7 cellular contexts compared by ENCODE assay signal in the genomic region with DNA sequence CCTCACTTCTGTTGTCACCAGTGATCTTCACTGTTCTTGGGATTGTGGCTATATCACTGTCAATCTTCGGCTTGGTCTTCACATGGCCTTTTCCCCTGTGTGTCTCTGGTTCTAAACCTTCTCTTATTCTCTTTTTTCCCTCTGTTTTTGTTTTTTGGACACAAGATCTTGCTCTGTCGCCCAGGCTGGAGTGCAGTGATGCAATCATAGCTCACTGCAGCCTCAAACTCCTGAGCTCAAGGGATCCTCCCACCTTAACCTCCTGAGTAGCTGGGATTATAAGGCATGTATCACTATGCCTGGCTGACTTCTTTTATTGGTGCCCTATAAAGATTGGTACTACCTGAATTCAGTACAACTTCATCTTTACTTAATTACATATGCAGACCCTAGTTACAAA.
"Had no signal": no experiment of that assay in that cellular context is flagged by ENCODE, and none has a peak within 500 bp of the region (broad histone marks: within the 10 kb centered on the region; RNA-seq: fewer than 3 reads in every experiment).

No MANE protein-coding gene starts in this region.

- ATAC-seq: HepG2 had no signal

- H3K9ac ChIP-seq: KMS-11 had no signal

- H3K27ac ChIP-seq: HL-60, KMS-11 had no signal

- FAIRE-seq: HepG2, HTR-8/SVneo had no signal

- H3K4me2 ChIP-seq: KMS-11 had no signal

- DNase-seq: IMR-90, KBM-7, KG1 had no signal
